In genomic region chr7:140519007-140519399, GRCh38 we compare ENCODE assay signal across 1 cellular context.
TF ChIP-seq lines count a peak whose summit lies in the region.

No MANE protein-coding gene starts in this region.

TF ChIP-seq in GM23338, 12 proteins besides CTCF, POLR2A, EP300 and RAD21 (continued from another document):
- TF ChIP-seq REST (IDR thresholded peaks at IDR 0.05; ENCODE audit: unreplicated experiment) (no peak), POLR2AphosphoS5 (IDR thresholded peaks at IDR 0.05; ENCODE audit: low read depth) (no peak), NANOG (IDR thresholded peaks at IDR 0.05; ENCODE audit: borderline replicate concordance) (no peak), JUNB (IDR thresholded peaks at IDR 0.05; ENCODE audit: unreplicated experiment) (no peak), STAT1 (IDR thresholded peaks at IDR 0.05; ENCODE audit: unreplicated experiment) (no peak), ZNF114 (CRISPR knock-in tag; IDR thresholded peaks at IDR 0.05) (no peak), ETS1 (IDR thresholded peaks at IDR 0.05) (no peak)
